ENCODE assay signal across 33 cellular contexts in genomic region chr3:98151241-98151640, GRCh38. TPM values are rescaled to one million over a fixed set of nuclear protein-coding genes. Genes with fewer than 3 reads are reported as not detected.
DNase-seq lines count a peak whose midpoint lies in the region; ATAC-seq and TF ChIP-seq lines count a peak whose summit lies in the region.
"Had no signal": no experiment of that assay in that cellular context is flagged by ENCODE, and none has a peak within 500 bp of the region (broad histone marks: within the 10 kb centered on the region; RNA-seq: fewer than 3 reads in every experiment).

No MANE protein-coding gene starts in this region.

- peaks cover 7% of the 10 kb centered on the region for H3K4me1 Mint-ChIP-seq in Caco-2 (ENCODE audit: low read depth, unreplicated experiment)
- H3K4me1 Mint-ChIP-seq: activated naive CD8-positive, alpha-beta T cell treated with anti-CD3 and anti-CD28 coated beads, Interleukin-2, amount 10 ng/mL, durations not matched to agents 7 days and 5 days; H9; natural killer cell; stimulated activated effector memory CD8-positive, alpha-beta T cell treated with anti-CD3 and anti-CD28 coated beads, Interleukin-12 subunit alpha, Interleukin-12 subunit beta, amount 100 ng/mL, for 72 hours had no signal

- peaks cover 9% of the 10 kb centered on the region; the same call in 1 of the 2 replicates for H3K9me3 ChIP-seq in Caco-2
- H3K9me3 ChIP-seq in lung (ENCODE audit: control insufficient read depth in 2 of 2, insufficient read depth in 1 of 2, low read length in 1 of 2): no peaks in the 10 kb centered on the region
- no peaks in the 10 kb centered on the region for H3K9me3 ChIP-seq in mucosa of descending colon
- H3K9me3 ChIP-seq: esophagus squamous epithelium, heart left ventricle, tibial nerve had no signal

- H3K36me3 ChIP-seq in Caco-2 (ENCODE audit: control insufficient read depth, insufficient read depth, low read length) (no peaks in the 10 kb centered on the region), lung (ENCODE audit: control insufficient read depth in 2 of 2, insufficient read depth in 2 of 2, low read length in 2 of 2) (no peaks in the 10 kb centered on the region), mucosa of descending colon (ENCODE audit: low read depth) (no peaks in the 10 kb centered on the region)
- H3K36me3 ChIP-seq: esophagus squamous epithelium, heart left ventricle, tibial nerve had no signal

- no peaks in the 10 kb centered on the region for H3K27me3 Mint-ChIP-seq in Caco-2 (ENCODE audit: insufficient read depth, unreplicated experiment)
- H3K27me3 Mint-ChIP-seq: CD4-positive, alpha-beta T cell had no signal

- no peak overlapping the region for H3K4me3 ChIP-seq in Caco-2 (ENCODE audit: low read depth, low read length)
- H3K4me3 ChIP-seq in lung: no peak overlapping the region
- H3K4me3 ChIP-seq in mucosa of descending colon: no peak overlapping the region
- H3K4me3 ChIP-seq: esophagus squamous epithelium, heart left ventricle, K562, tibial nerve had no signal

- H3K4me1 ChIP-seq in Caco-2 (peaks cover 14% of the 10 kb centered on the region), lung (ENCODE audit: control insufficient read depth in 2 of 2, insufficient read depth in 2 of 2, low read length in 2 of 2) (no peaks in the 10 kb centered on the region), mucosa of descending colon (ENCODE audit: low read depth) (no peaks in the 10 kb centered on the region)
- H3K4me1 ChIP-seq: esophagus squamous epithelium, foreskin keratinocyte, heart left ventricle, tibial nerve had no signal

- no peaks in the 10 kb centered on the region for H3K9me3 Mint-ChIP-seq in Caco-2 (ENCODE audit: unreplicated experiment)
- H3K9me3 Mint-ChIP-seq: stimulated activated effector memory CD8-positive, alpha-beta T cell treated with anti-CD3 and anti-CD28 coated beads, Interleukin-12 subunit alpha, Interleukin-12 subunit beta, amount 100 ng/mL, for 72 hours had no signal

- H3K4me3 Mint-ChIP-seq in Caco-2 (ENCODE audit: unreplicated experiment): peak overlapping the region; percentile 3
- H3K4me3 Mint-ChIP-seq: activated naive CD8-positive, alpha-beta T cell treated with anti-CD3 and anti-CD28 coated beads, Interleukin-2, amount 10 ng/mL, durations not matched to agents 7 days and 5 days; CD4-positive, alpha-beta T cell; H9; natural killer cell; stimulated activated effector memory CD8-positive, alpha-beta T cell treated with anti-CD3 and anti-CD28 coated beads, Interleukin-12 subunit alpha, Interleukin-12 subunit beta, amount 100 ng/mL, for 72 hours had no signal

- peak overlapping the region; percentile 14 for H3K27ac Mint-ChIP-seq in Caco-2 (ENCODE audit: unreplicated experiment)
- H3K27ac Mint-ChIP-seq: activated naive CD8-positive, alpha-beta T cell treated with anti-CD3 and anti-CD28 coated beads, Interleukin-2, amount 10 ng/mL, durations not matched to agents 7 days and 5 days; CD4-positive, alpha-beta T cell; H9; natural killer cell; stimulated activated effector memory CD8-positive, alpha-beta T cell treated with anti-CD3 and anti-CD28 coated beads, Interleukin-12 subunit alpha, Interleukin-12 subunit beta, amount 100 ng/mL, for 72 hours had no signal

- intact Hi-C loops in Caco-2 (cut with micrococcal nuclease; ENCODE audit: unreplicated experiment) (no loop called here), mucosa of descending colon (cut with DNase I, micrococcal nuclease) (no loop called here), left colon (cut with DNase I, micrococcal nuclease) (no loop called here)

- DNase-seq in Caco-2: peak in 1 of 2 experiments; percentile 10
- peak; percentile 74 for DNase-seq in HS-5 (ENCODE audit: low read depth)
- DNase-seq in amniotic epithelial cell (ENCODE audit: low read depth): peak; percentile 1
- no peak for DNase-seq in lung (ENCODE audit: low spot score)
- no peak for DNase-seq in mucosa of descending colon
- no peak for DNase-seq in left colon
- DNase-seq: activated CD4-positive, alpha-beta T cell treated with anti-CD3 and anti-CD28 coated beads for 48 hours; activated effector memory CD4-positive, alpha-beta T cell treated with Interleukin-2 at 50 U/mL for 16 hours; activated naive CD8-positive, alpha-beta T cell treated with anti-CD3 and anti-CD28 coated beads, Interleukin-2, amount 10 ng/mL, durations not matched to agents 7 days and 5 days; CD4-positive, alpha-beta T cell; esophagus squamous epithelium; foreskin keratinocyte; GDM1; H9; heart left ventricle; natural killer cell; NCI-H1092 treated with DMSO at 0.1 percent for 48 hours; NCI-H1694 treated with DMSO at 0.1 percent for 48 hours; NCI-H510A treated with DMSO at 0.1 percent for 48 hours; occipital lobe; SHP77 treated with DMSO at 0.1 percent for 48 hours; T1000 had no signal

- WGBS in lung, 2 donors: 67 to 85% methylated on average over 5 of the region's 5 CpGs

- peak; percentile 27 for ATAC-seq in lung (ENCODE audit: insufficient read depth, low FRiP score)
- no peak for ATAC-seq in HG02623 (IDR thresholded peaks at IDR 0.05; ENCODE audit: unreplicated experiment)
- ATAC-seq in mucosa of descending colon: no peak
- ATAC-seq in HG03095 (IDR thresholded peaks at IDR 0.05; ENCODE audit: unreplicated experiment): no peak
- no peak for ATAC-seq in left colon
- ATAC-seq: foreskin keratinocyte; heart left ventricle; K562; natural killer cell; Panc1; stimulated activated effector memory CD8-positive, alpha-beta T cell treated with anti-CD3 and anti-CD28 coated beads, Interleukin-12 subunit alpha, Interleukin-12 subunit beta, amount 100 ng/mL, for 72 hours had no signal

- H3K27ac ChIP-seq in lung (ENCODE audit: low read depth in 1 of 2, low read length in 1 of 2): no peak overlapping the region
- H3K27ac ChIP-seq: esophagus squamous epithelium, foreskin keratinocyte, heart left ventricle, tibial nerve had no signal

- TF ChIP-seq CTCF in Caco-2 (IDR thresholded peaks at IDR 0.05; ENCODE audit: insufficient read depth in 1 of 2, low read depth in 1 of 2, low read length in 1 of 2, severe bottlenecking in 1 of 2, unreplicated experiment in 1 of 2) (no peak), lung (IDR thresholded peaks at IDR 0.05; ENCODE audit: control extremely low read depth, extremely low read depth) (no peak), mucosa of descending colon (IDR thresholded peaks at IDR 0.05) (no peak)

- POLR2A ChIA-PET in Caco-2 (lab: Charles Lee): no interaction called here

- BruUV-seq in Caco-2 (replicated peaks; lab: Mats Ljungman, UMichigan): no TSS peak

- H3K36me3 Mint-ChIP-seq in Caco-2 (ENCODE audit: insufficient read depth, unreplicated experiment): no peaks in the 10 kb centered on the region
- H3K36me3 Mint-ChIP-seq: activated naive CD8-positive, alpha-beta T cell treated with anti-CD3 and anti-CD28 coated beads, Interleukin-2, amount 10 ng/mL, durations not matched to agents 7 days and 5 days; natural killer cell; stimulated activated effector memory CD8-positive, alpha-beta T cell treated with anti-CD3 and anti-CD28 coated beads, Interleukin-12 subunit alpha, Interleukin-12 subunit beta, amount 100 ng/mL, for 72 hours had no signal

- no peaks in the 10 kb centered on the region for H3K27me3 ChIP-seq in Caco-2 (replicated peaks; ENCODE audit: control insufficient read depth, insufficient read depth, low read length)
- no peaks in the 10 kb centered on the region for H3K27me3 ChIP-seq in lung (ENCODE audit: control insufficient read depth, insufficient read depth)
- H3K27me3 ChIP-seq: esophagus squamous epithelium, foreskin keratinocyte, heart left ventricle, tibial nerve had no signal

- CTCF ChIA-PET in Caco-2 (lab: Charles Lee): no interaction called here

RNA-seq across cellular contexts. Expression of gene OR5H14, which starts 4.0 kb away (rescaled TPM):
- total RNA-seq in Caco-2 (2022): not detected in 2 replicates
- total RNA-seq in lung: not detected
- polyA plus RNA-seq in lung: not detected
- not detected for total RNA-seq in mucosa of descending colon
- not detected for total RNA-seq in left colon
- total RNA-seq: activated CD8-positive, alpha-beta memory T cell treated with anti-CD3 and anti-CD28 coated beads for 36 hours; activated naive CD8-positive, alpha-beta T cell treated with anti-CD3 and anti-CD28 coated beads, Interleukin-2, amount 10 ng/mL, durations not matched to agents 7 days and 5 days; CD4-positive, alpha-beta T cell; dermis microvascular lymphatic vessel endothelial cell; esophagus squamous epithelium; foreskin keratinocyte; H9; heart left ventricle; K562; lower leg skin; natural killer cell; occipital lobe; pulmonary artery endothelial cell; tibial nerve had no signal
- polyA plus RNA-seq: foreskin keratinocyte, heart left ventricle, K562, keratinocyte had no signal

RNA-seq across cellular contexts. Expression of gene OR5H15, which starts 15.3 kb away (rescaled TPM):
- total RNA-seq in Caco-2 (2022) (not detected in 2 replicates), lung (not detected), mucosa of descending colon (not detected), left colon (not detected)
- polyA plus RNA-seq in lung: not detected
- total RNA-seq: activated CD8-positive, alpha-beta memory T cell treated with anti-CD3 and anti-CD28 coated beads for 36 hours; activated naive CD8-positive, alpha-beta T cell treated with anti-CD3 and anti-CD28 coated beads, Interleukin-2, amount 10 ng/mL, durations not matched to agents 7 days and 5 days; CD4-positive, alpha-beta T cell; dermis microvascular lymphatic vessel endothelial cell; esophagus squamous epithelium; foreskin keratinocyte; H9; heart left ventricle; K562; lower leg skin; natural killer cell; occipital lobe; pulmonary artery endothelial cell; tibial nerve had no signal
- polyA plus RNA-seq: foreskin keratinocyte, heart left ventricle, K562, keratinocyte had no signal

RNA-seq across cellular contexts. Expression of gene OR5H1, which starts 20.7 kb away (rescaled TPM):
- total RNA-seq in Caco-2 (2022) (not detected in 2 replicates), lung (not detected), mucosa of descending colon (not detected), left colon (not detected)
- not detected for polyA plus RNA-seq in lung
- total RNA-seq: activated CD8-positive, alpha-beta memory T cell treated with anti-CD3 and anti-CD28 coated beads for 36 hours; activated naive CD8-positive, alpha-beta T cell treated with anti-CD3 and anti-CD28 coated beads, Interleukin-2, amount 10 ng/mL, durations not matched to agents 7 days and 5 days; CD4-positive, alpha-beta T cell; dermis microvascular lymphatic vessel endothelial cell; esophagus squamous epithelium; foreskin keratinocyte; H9; heart left ventricle; K562; lower leg skin; natural killer cell; occipital lobe; pulmonary artery endothelial cell; tibial nerve had no signal
- polyA plus RNA-seq: foreskin keratinocyte, heart left ventricle, K562, keratinocyte had no signal

Comparison
In these comparisons a context has a peak if more than half of its experiments do, and no peak if none do; other contexts are left out.
1. DNase-seq: peak in HS-5 (single experiment) and amniotic epithelial cell (single experiment); none in lung (single experiment), mucosa of descending colon (0 of 3) and left colon (0 of 2).